27 cellular contexts compared by ENCODE assay signal in the genomic region with DNA sequence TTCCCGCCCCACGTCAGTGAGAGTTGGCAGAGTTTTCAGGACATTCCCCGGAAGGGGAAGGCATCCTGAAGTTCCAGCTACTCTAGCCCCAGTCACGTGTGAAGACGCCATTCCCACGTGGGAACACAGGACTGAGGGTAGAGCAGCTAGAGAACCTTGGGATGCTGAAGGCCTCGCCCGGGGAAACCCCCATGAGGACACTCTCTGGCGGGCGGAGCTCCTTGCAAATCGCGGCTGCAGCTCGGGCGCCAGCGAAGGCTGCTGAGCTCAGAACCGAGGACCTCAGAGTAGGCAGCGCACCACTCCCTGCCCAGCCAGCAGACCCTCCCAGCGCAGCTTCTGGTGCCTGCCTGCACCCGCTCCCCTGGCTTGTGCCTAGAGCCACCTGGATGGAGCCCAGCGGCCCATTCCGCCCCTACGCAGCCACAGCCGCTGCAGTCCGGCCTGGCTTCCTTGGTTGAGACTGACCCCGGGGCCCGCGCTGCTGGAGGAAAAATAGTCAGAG.
"Had no signal": no experiment of that assay in that cellular context is flagged by ENCODE, and none has a peak within 500 bp of the region (broad histone marks: within the 10 kb centered on the region; RNA-seq: fewer than 3 reads in every experiment).

No MANE protein-coding gene starts in this region.

- DNase-seq: hypothalamus; islet precursor cell; left ventricle myocardium inferior; mesendoderm; naive B cell; natural killer cell; nephron progenitor cell; ovary; retina; spleen; stimulated activated CD4-positive, alpha-beta T cell treated with anti-CD3 and anti-CD28 coated beads, Interleukin-1b, Interleukin-23, amount 100 ng/mL, for 48 hours; stimulated activated CD4-positive, alpha-beta T cell treated with anti-CD3 and anti-CD28 coated beads, Interleukin-2, amount 100 ng/mL, for 48 hours; stimulated activated CD4-positive, alpha-beta T cell treated with anti-CD3 and anti-CD28 coated beads, Interleukin-4, amount 100 ng/mL, for 4 hours; stimulated activated CD8-positive, alpha-beta memory T cell treated with anti-CD3 and anti-CD28 coated beads, Interleukin-4, amount 100 ng/mL, for 48 hours; stimulated activated naive CD4-positive, alpha-beta T cell treated with Interleukin-2 at 50 U/mL for 16 hours; stimulated activated naive CD8-positive, alpha-beta T cell treated with anti-CD3 and anti-CD28 coated beads, Interleukin-15, amount 100 ng/mL, for 72 hours; substantia nigra; thyroid gland; transverse colon; upper lobe of right lung had no signal

- ATAC-seq: natural killer cell; right cardiac atrium; sciatic nerve; stimulated activated memory B cell treated with anti-CD40 and anti-IgM and Interleukin-4, amounts not matched to agents 10 μg/mL and 1 μg/mL and 100 μg/mL, for 72 hours had no signal

- H3K9ac ChIP-seq: neural progenitor cell had no signal

- H2AFZ ChIP-seq: neural progenitor cell had no signal

- H3K27ac ChIP-seq: left ventricle myocardium inferior, neural progenitor cell, ovary, prostate gland, skin epidermis, spleen, thyroid gland, transverse colon, upper lobe of right lung had no signal

- H3K4me2 ChIP-seq: neural progenitor cell had no signal

- H3K36me3 ChIP-seq: left ventricle myocardium inferior, neural progenitor cell, ovary, prostate gland, spleen, thyroid gland, transverse colon, upper lobe of right lung had no signal

- H3K27me3 ChIP-seq: ovary, thyroid gland, upper lobe of right lung had no signal

- H3K4me1 ChIP-seq: left ventricle myocardium inferior, neural progenitor cell, prostate gland, spleen, thyroid gland, transverse colon, upper lobe of right lung had no signal

- H3K9me3 ChIP-seq: left ventricle myocardium inferior, ovary, prostate gland, spleen, thyroid gland, transverse colon, upper lobe of right lung had no signal

- H3K4me3 ChIP-seq: left ventricle myocardium inferior, lung, neural progenitor cell, ovary, prostate gland, skin epidermis, spleen, thyroid gland, transverse colon, upper lobe of right lung had no signal
